In the genomic region with DNA sequence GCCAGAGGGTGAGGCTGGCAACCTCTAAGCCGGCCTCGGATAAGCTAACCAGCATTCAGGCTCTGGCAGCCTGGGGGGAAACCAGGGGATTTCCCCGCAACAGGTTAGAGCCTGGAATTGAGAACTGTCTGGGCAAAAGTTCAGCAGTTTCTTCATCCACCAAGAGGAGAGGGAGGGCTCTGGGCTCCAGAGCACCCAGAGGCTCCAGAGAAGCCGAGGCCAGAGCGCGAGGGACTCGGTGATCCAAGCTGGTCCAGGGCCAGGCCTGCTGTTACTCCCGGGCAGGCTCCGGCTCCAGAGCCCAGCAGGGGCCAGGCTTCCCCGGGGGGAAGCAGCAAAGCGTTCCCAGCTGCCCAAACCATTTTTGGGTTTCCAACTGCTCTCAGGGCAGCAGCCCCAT, we compare ENCODE assay signal across 7 cellular contexts. TPM values are rescaled to one million over a fixed set of nuclear protein-coding genes. Genes with fewer than 3 reads are reported as not detected.
DNase-seq lines count a peak whose midpoint lies in the region; ATAC-seq and TF ChIP-seq lines count a peak whose summit lies in the region.
"Had no signal": no experiment of that assay in that cellular context is flagged by ENCODE, and none has a peak within 500 bp of the region (broad histone marks: within the 10 kb centered on the region; RNA-seq: fewer than 3 reads in every experiment).

No MANE protein-coding gene starts in this region.

- H3K27ac Mint-ChIP-seq in activated CD4-positive, alpha-beta memory T cell treated with anti-CD3 and anti-CD28 coated beads for 36 hours, result peak overlapping the region; percentile 90
- no peak overlapping the region for H3K27ac Mint-ChIP-seq in activated CD4-positive, alpha-beta memory T cell treated with anti-CD3 and anti-CD28 coated beads, Interleukin-2, amount 10 ng/mL, durations not matched to agents 7 days and 5 days

- POLR2A ChIA-PET in activated CD4-positive, alpha-beta memory T cell treated with anti-CD3 and anti-CD28 coated beads for 36 hours (lab: Charles Lee), result interaction anchor here (0.8 to 1.9 kb wide), 3 partner anchors 8 to 17 kb away, joined by 3 to 7 read pairs (median 6); no protein-coding TSS in a partner anchor
- POLR2A ChIA-PET in activated CD4-positive, alpha-beta memory T cell treated with anti-CD3 and anti-CD28 coated beads, Interleukin-2, amount 10 ng/mL, durations not matched to agents 7 days and 5 days (lab: Charles Lee), result interaction anchor here (0.7 to 7.5 kb wide), 8 partner anchors 9 to 49 kb away, joined by 3 to 110 read pairs (median 6); partner anchors contain the start of genes LGALS1, PDXP and SH3BP1
- POLR2A ChIA-PET in PC-3 (lab: Charles Lee; ENCODE audit: unreplicated experiment), result no interaction called here

- no peak for DNase-seq in activated CD4-positive, alpha-beta memory T cell treated with anti-CD3 and anti-CD28 coated beads for 36 hours
- no peak for DNase-seq in activated CD4-positive, alpha-beta memory T cell treated with anti-CD3 and anti-CD28 coated beads, Interleukin-2, amount 10 ng/mL, durations not matched to agents 7 days and 5 days
- DNase-seq in iris pigment epithelial cell (ENCODE audit: low read depth) (peak; percentile 67), tibial nerve (ENCODE audit: low spot score in 2 of 2) (peak; percentile 42 to 56), PC-3 (no peak), NCI-H82 (lab: John Stamatoyannopoulos, UW) (no peak)
- DNase-seq: Karpas-422 had no signal

- no peak for TF ChIP-seq EP300 in tibial nerve (IDR thresholded peaks at IDR 0.05)

- H2AFZ ChIP-seq in PC-3 (ENCODE audit: low read length), result no peak overlapping the region

- no peak overlapping the region for H3K4me3 Mint-ChIP-seq in activated CD4-positive, alpha-beta memory T cell treated with anti-CD3 and anti-CD28 coated beads for 36 hours
- no peak overlapping the region for H3K4me3 Mint-ChIP-seq in activated CD4-positive, alpha-beta memory T cell treated with anti-CD3 and anti-CD28 coated beads, Interleukin-2, amount 10 ng/mL, durations not matched to agents 7 days and 5 days

- TF ChIP-seq CTCF in tibial nerve (IDR thresholded peaks at IDR 0.05), result peak in 1 of 5 experiments; percentile 14
- no peak for TF ChIP-seq CTCF in PC-3 (conservative IDR thresholded peaks at IDR 0.05; ENCODE audit: low read depth, low read length)

- no peaks in the 10 kb centered on the region for H3K79me2 ChIP-seq in PC-3 (ENCODE audit: low read length)

- ATAC-seq in PC-3, result no peak

- no peaks in the 10 kb centered on the region for H3K9me3 Mint-ChIP-seq in activated CD4-positive, alpha-beta memory T cell treated with anti-CD3 and anti-CD28 coated beads for 36 hours
- no peaks in the 10 kb centered on the region for H3K9me3 Mint-ChIP-seq in activated CD4-positive, alpha-beta memory T cell treated with anti-CD3 and anti-CD28 coated beads, Interleukin-2, amount 10 ng/mL, durations not matched to agents 7 days and 5 days

- H3K9me3 ChIP-seq in tibial nerve (no peaks in the 10 kb centered on the region), PC-3 (ENCODE audit: low read length) (no peaks in the 10 kb centered on the region)

- no peaks in the 10 kb centered on the region for H3K9me2 ChIP-seq in PC-3 (replicated peaks; ENCODE audit: low read length)

- H3K27me3 ChIP-seq in tibial nerve (no peaks in the 10 kb centered on the region), PC-3 (ENCODE audit: low read length) (no peaks in the 10 kb centered on the region)

- peak overlapping the region; percentile 43 to 84 (median 68) for H3K27ac ChIP-seq in tibial nerve
- no peak overlapping the region for H3K27ac ChIP-seq in PC-3 (ENCODE audit: low read length)

- H3K36me3 ChIP-seq in tibial nerve (peaks cover 0 to 71% (median 0%) of the 10 kb centered on the region in 3 donors), PC-3 (ENCODE audit: low read depth, low read length) (no peaks in the 10 kb centered on the region)

- no peak overlapping the region for H3K9ac ChIP-seq in PC-3 (ENCODE audit: low read length)

- no peaks in the 10 kb centered on the region for H4K20me1 ChIP-seq in PC-3 (ENCODE audit: low read length)

- no peak for TF ChIP-seq POLR2A in tibial nerve (IDR thresholded peaks at IDR 0.05)

- BruUV-seq in PC-3 (replicated peaks; lab: Mats Ljungman, UMichigan), result no TSS peak

- H3K4me1 Mint-ChIP-seq in activated CD4-positive, alpha-beta memory T cell treated with anti-CD3 and anti-CD28 coated beads for 36 hours (ENCODE audit: low read depth), result peaks cover 52% of the 10 kb centered on the region
- H3K4me1 Mint-ChIP-seq in activated CD4-positive, alpha-beta memory T cell treated with anti-CD3 and anti-CD28 coated beads, Interleukin-2, amount 10 ng/mL, durations not matched to agents 7 days and 5 days, result peaks cover 47% of the 10 kb centered on the region

- no peak overlapping the region for H3K4me2 ChIP-seq in PC-3 (ENCODE audit: low read length)

- intact Hi-C loops in activated CD4-positive, alpha-beta memory T cell treated with anti-CD3 and anti-CD28 coated beads for 36 hours (cut with micrococcal nuclease), result no loop called here
- intact Hi-C loops in PC-3 (cut with micrococcal nuclease), result no loop called here

- H3K4me1 ChIP-seq in tibial nerve (peaks cover 0 to 39% (median 28%) of the 10 kb centered on the region in 4 donors), PC-3 (ENCODE audit: insufficient read depth, low read length) (no peaks in the 10 kb centered on the region)

- 30 to 40% methylated on average over 9 to 11 of the region's 11 CpGs for WGBS in tibial nerve, 2 donors

- CTCF ChIA-PET in activated CD4-positive, alpha-beta memory T cell treated with anti-CD3 and anti-CD28 coated beads for 36 hours (lab: Charles Lee), result interaction anchor here (1.0 to 7.4 kb wide), 9 partner anchors 9 to 191 kb away, joined by 3 to 81 read pairs (median 6); partner anchors contain the start of gene GGA1
- CTCF ChIA-PET in activated CD4-positive, alpha-beta memory T cell treated with anti-CD3 and anti-CD28 coated beads, Interleukin-2, amount 10 ng/mL, durations not matched to agents 7 days and 5 days (lab: Charles Lee), result interaction anchor here (0.6 to 5.3 kb wide), 8 partner anchors 10 to 218 kb away, joined by 3 to 66 read pairs (median 6); partner anchors contain the start of genes ANKRD54, PDXP and SH3BP1
- CTCF ChIA-PET in PC-3 (lab: Charles Lee), result no interaction called here

- H3K27me3 Mint-ChIP-seq in activated CD4-positive, alpha-beta memory T cell treated with anti-CD3 and anti-CD28 coated beads for 36 hours, result no peaks in the 10 kb centered on the region
- no peaks in the 10 kb centered on the region for H3K27me3 Mint-ChIP-seq in activated CD4-positive, alpha-beta memory T cell treated with anti-CD3 and anti-CD28 coated beads, Interleukin-2, amount 10 ng/mL, durations not matched to agents 7 days and 5 days

- H3K36me3 Mint-ChIP-seq in activated CD4-positive, alpha-beta memory T cell treated with anti-CD3 and anti-CD28 coated beads for 36 hours, result peaks cover 11% of the 10 kb centered on the region
- peaks cover 17% of the 10 kb centered on the region for H3K36me3 Mint-ChIP-seq in activated CD4-positive, alpha-beta memory T cell treated with anti-CD3 and anti-CD28 coated beads, Interleukin-2, amount 10 ng/mL, durations not matched to agents 7 days and 5 days (ENCODE audit: low read depth)

- H3F3A ChIP-seq in PC-3 (ENCODE audit: low read length, unreplicated experiment), result no peaks in the 10 kb centered on the region

- H3K4me3 ChIP-seq in tibial nerve (no peak overlapping the region), PC-3 (ENCODE audit: low read length) (no peak overlapping the region)

RNA-seq across cellular contexts. Expression of gene SH3BP1, which starts 13.3 kb away (rescaled TPM):
- total RNA-seq in activated CD4-positive, alpha-beta memory T cell treated with anti-CD3 and anti-CD28 coated beads for 36 hours, result 100 to 1,000 TPM in 1 of 2 experiments, 10 to 100 TPM in 1; 97.6 to 102 TPM
- total RNA-seq in activated CD4-positive, alpha-beta memory T cell treated with anti-CD3 and anti-CD28 coated beads, Interleukin-2, amount 10 ng/mL, durations not matched to agents 7 days and 5 days, result 100 to 1,000 TPM; 161 to 162 TPM
- total RNA-seq in tibial nerve, result 10 to 100 TPM in 2 of 4 donors, 1 to 10 TPM in 2; 7.5 to 19.8 (median 13.9) TPM
- 18.0 and 23.2 TPM in 2 replicates for total RNA-seq in PC-3 (2014; rRNA removed)

RNA-seq across cellular contexts. Expression of gene GGA1, which starts 17.5 kb away (rescaled TPM):
- 10 to 100 TPM; 59.0 to 61.1 TPM for total RNA-seq in activated CD4-positive, alpha-beta memory T cell treated with anti-CD3 and anti-CD28 coated beads for 36 hours
- total RNA-seq in activated CD4-positive, alpha-beta memory T cell treated with anti-CD3 and anti-CD28 coated beads, Interleukin-2, amount 10 ng/mL, durations not matched to agents 7 days and 5 days, result 10 to 100 TPM; 59.5 to 64.4 TPM
- total RNA-seq in tibial nerve (10 to 100 TPM; 66.3 to 99.0 (median 77.2) TPM), PC-3 (2014; rRNA removed) (49.1 and 55.7 TPM in 2 replicates)

RNA-seq across cellular contexts. Expression of gene PDXP, which starts 32.4 kb away (rescaled TPM):
- 10 to 100 TPM; 21.9 to 22.9 TPM for total RNA-seq in activated CD4-positive, alpha-beta memory T cell treated with anti-CD3 and anti-CD28 coated beads for 36 hours
- total RNA-seq in activated CD4-positive, alpha-beta memory T cell treated with anti-CD3 and anti-CD28 coated beads, Interleukin-2, amount 10 ng/mL, durations not matched to agents 7 days and 5 days, result 10 to 100 TPM; 19.1 to 21.6 TPM
- total RNA-seq in tibial nerve, result 10 to 100 TPM; 14.7 to 19.7 (median 16.2) TPM
- total RNA-seq in PC-3 (2014; rRNA removed), result 36.9 and 51.3 TPM in 2 replicates

RNA-seq across cellular contexts. Expression of gene LGALS2, which starts 46.3 kb away (rescaled TPM):
- total RNA-seq in activated CD4-positive, alpha-beta memory T cell treated with anti-CD3 and anti-CD28 coated beads for 36 hours, result not detected
- total RNA-seq in activated CD4-positive, alpha-beta memory T cell treated with anti-CD3 and anti-CD28 coated beads, Interleukin-2, amount 10 ng/mL, durations not matched to agents 7 days and 5 days, result not detected
- not detected for total RNA-seq in tibial nerve
- not detected in 2 replicates for total RNA-seq in PC-3 (2014; rRNA removed)

RNA-seq across cellular contexts. Expression of gene LGALS1, which starts 49.3 kb away (rescaled TPM):
- total RNA-seq in activated CD4-positive, alpha-beta memory T cell treated with anti-CD3 and anti-CD28 coated beads for 36 hours, result 100 to 1,000 TPM; 816 to 833 TPM
- 1,000 to 10,000 TPM; 2,209 to 2,240 TPM for total RNA-seq in activated CD4-positive, alpha-beta memory T cell treated with anti-CD3 and anti-CD28 coated beads, Interleukin-2, amount 10 ng/mL, durations not matched to agents 7 days and 5 days
- total RNA-seq in tibial nerve (1,000 to 10,000 TPM; 1,362 to 3,592 (median 2,463) TPM), PC-3 (2014; rRNA removed) (1,612 and 2,325 TPM in 2 replicates)

Comparison
In these comparisons a context has a peak if more than half of its experiments do, and no peak if none do; other contexts are left out.
1. DNase-seq: peak in iris pigment epithelial cell (single experiment) and tibial nerve (2 of 2); none in activated CD4-positive, alpha-beta memory T cell treated with anti-CD3 and anti-CD28 coated beads for 36 hours (single experiment), activated CD4-positive, alpha-beta memory T cell treated with anti-CD3 and anti-CD28 coated beads, Interleukin-2, amount 10 ng/mL, durations not matched to agents 7 days and 5 days (single experiment), PC-3 (single experiment) and NCI-H82 (single experiment).